In the genomic region with DNA sequence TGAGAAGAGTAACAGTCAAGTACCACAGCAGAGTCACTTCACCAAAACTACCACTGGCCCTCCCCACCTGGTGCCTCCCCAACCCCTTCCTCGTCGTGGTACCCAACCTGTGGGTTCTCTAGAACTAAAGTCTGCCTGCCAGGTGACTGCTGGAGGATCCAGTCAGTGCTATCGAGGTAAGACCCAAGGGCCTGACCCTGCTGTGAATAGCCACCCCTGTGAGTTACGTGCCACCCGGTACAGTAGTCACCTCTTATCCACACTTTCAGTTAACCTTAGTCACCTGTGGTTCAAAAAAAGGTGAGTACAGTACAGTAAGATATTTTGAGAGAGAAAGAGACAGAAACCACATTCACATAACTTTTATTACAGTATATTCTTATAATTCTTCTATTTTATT, we compare ENCODE assay signal across 24 cellular contexts. TPM values are rescaled to one million over a fixed set of nuclear protein-coding genes. Genes with fewer than 3 reads are reported as not detected.
DNase-seq lines count a peak whose midpoint lies in the region; ATAC-seq, FAIRE-seq and TF ChIP-seq lines count a peak whose summit lies in the region.
"Had no signal": no experiment of that assay in that cellular context is flagged by ENCODE, and none has a peak within 500 bp of the region (broad histone marks: within the 10 kb centered on the region; RNA-seq: fewer than 3 reads in every experiment).

No MANE protein-coding gene starts in this region.

- peaks cover 64% of the 10 kb centered on the region for H3K36me3 Mint-ChIP-seq in activated T-helper 1 cell treated with anti-CD3 and anti-CD28 coated beads, Interleukin-12 subunit alpha, Interleukin-12 subunit beta, Interleukin-2, Interleukin-4 antibody, amounts not matched to agents 30 ng/mL and 10 ng/mL and 1 ng/mL, durations not matched to agents 14 hours and 24 hours and 36 hours (ENCODE audit: low read depth)

- TF ChIP-seq CTCF in endothelial cell of umbilical vein (IDR thresholded peaks at IDR 0.05; ENCODE audit: extremely low read depth in 1 of 2, insufficient read depth in 1 of 2, low read depth in 1 of 2, low read length in 2 of 2): no peak

- H3K4me3 Mint-ChIP-seq in activated T-helper 1 cell treated with anti-CD3 and anti-CD28 coated beads, Interleukin-12 subunit alpha, Interleukin-12 subunit beta, Interleukin-2, Interleukin-4 antibody, amounts not matched to agents 30 ng/mL and 10 ng/mL and 1 ng/mL, durations not matched to agents 14 hours and 24 hours and 36 hours: no peak overlapping the region
- H3K4me3 Mint-ChIP-seq in stimulated activated naive CD8-positive, alpha-beta T cell treated with anti-CD3 and anti-CD28 coated beads, Interleukin-15, amount 100 ng/mL, for 72 hours: no peak overlapping the region
- H3K4me3 Mint-ChIP-seq: activated B cell treated with CpG ODN at 0.5 μM for 24 hours; H9; nephron; stimulated activated memory B cell treated with anti-CD40 and anti-IgM and Interleukin-4, amounts not matched to agents 10 μg/mL and 1 μg/mL and 100 μg/mL, for 72 hours had no signal

- no peaks in the 10 kb centered on the region for H3K9me3 Mint-ChIP-seq in activated T-helper 1 cell treated with anti-CD3 and anti-CD28 coated beads, Interleukin-12 subunit alpha, Interleukin-12 subunit beta, Interleukin-2, Interleukin-4 antibody, amounts not matched to agents 30 ng/mL and 10 ng/mL and 1 ng/mL, durations not matched to agents 14 hours and 24 hours and 36 hours
- H3K9me3 Mint-ChIP-seq in stimulated activated naive CD8-positive, alpha-beta T cell treated with anti-CD3 and anti-CD28 coated beads, Interleukin-15, amount 100 ng/mL, for 72 hours: no peaks in the 10 kb centered on the region
- H3K9me3 Mint-ChIP-seq: activated B cell treated with CpG ODN at 0.5 μM for 24 hours; H9; nephron; stimulated activated memory B cell treated with anti-CD40 and anti-IgM and Interleukin-4, amounts not matched to agents 10 μg/mL and 1 μg/mL and 100 μg/mL, for 72 hours had no signal

- POLR2A ChIA-PET in endothelial cell of umbilical vein (lab: Charles Lee): no interaction called here

- no peak for ATAC-seq in stimulated activated naive CD8-positive, alpha-beta T cell treated with anti-CD3 and anti-CD28 coated beads, Interleukin-15, amount 100 ng/mL, for 72 hours
- ATAC-seq: left ventricle myocardium superior; sciatic nerve; stimulated activated memory B cell treated with anti-CD40 and anti-IgM and Interleukin-4, amounts not matched to agents 10 μg/mL and 1 μg/mL and 100 μg/mL, for 72 hours had no signal

- H3K27me3 Mint-ChIP-seq in activated T-helper 1 cell treated with anti-CD3 and anti-CD28 coated beads, Interleukin-12 subunit alpha, Interleukin-12 subunit beta, Interleukin-2, Interleukin-4 antibody, amounts not matched to agents 30 ng/mL and 10 ng/mL and 1 ng/mL, durations not matched to agents 14 hours and 24 hours and 36 hours (ENCODE audit: insufficient read depth): no peaks in the 10 kb centered on the region
- no peaks in the 10 kb centered on the region for H3K27me3 Mint-ChIP-seq in stimulated activated naive CD8-positive, alpha-beta T cell treated with anti-CD3 and anti-CD28 coated beads, Interleukin-15, amount 100 ng/mL, for 72 hours
- H3K27me3 Mint-ChIP-seq: activated B cell treated with CpG ODN at 0.5 μM for 24 hours; stimulated activated memory B cell treated with anti-CD40 and anti-IgM and Interleukin-4, amounts not matched to agents 10 μg/mL and 1 μg/mL and 100 μg/mL, for 72 hours had no signal

- DNase-seq in stimulated activated CD4-positive, alpha-beta T cell treated with anti-CD3 and anti-CD28 coated beads, Interleukin-15, amount 100 ng/mL, for 24 hours: peak; percentile 19
- DNase-seq in stimulated activated CD4-positive, alpha-beta T cell treated with anti-CD3 and anti-CD28 coated beads, Interleukin-2, amount 100 ng/mL, for 24 hours: no peak
- DNase-seq in activated T-helper 1 cell treated with anti-CD3 and anti-CD28 coated beads, Interleukin-12 subunit alpha, Interleukin-12 subunit beta, Interleukin-2, Interleukin-4 antibody, amounts not matched to agents 30 ng/mL and 10 ng/mL and 1 ng/mL, durations not matched to agents 14 hours and 24 hours and 36 hours (ENCODE audit: low spot score): no peak
- DNase-seq in endothelial cell of umbilical vein (ENCODE audit: low read depth, low spot score) (no peak), CD1c-positive myeloid dendritic cell (ENCODE audit: extremely low spot score) (no peak), H54 (ENCODE audit: insufficient read length, low spot score) (no peak)
- DNase-seq in stimulated activated naive CD8-positive, alpha-beta T cell treated with anti-CD3 and anti-CD28 coated beads, Interleukin-15, amount 100 ng/mL, for 72 hours: no peak
- DNase-seq: activated B cell treated with CpG ODN at 0.5 μM for 24 hours, activated gamma-delta T cell treated with Interleukin-2 at 50 U/mL for 16 hours, foreskin melanocyte, GF-D8, H9, KBM-7, left ventricle myocardium superior, NCI-H1694, NCI-H2171 treated with DMSO at 0.1 percent for 48 hours, NCI-H524 treated with DMSO at 0.1 percent for 48 hours, posterior cingulate gyrus, RPMI8226, thyroid gland had no signal

- CTCF ChIA-PET in endothelial cell of umbilical vein (lab: Charles Lee): interaction anchor here (0.9 to 1.5 kb wide), 9 partner anchors 9 to 208 kb away, joined by 3 to 33 read pairs (median 6); a partner anchor contains a TSS

- TF ChIP-seq POLR2A in endothelial cell of umbilical vein (IDR thresholded peaks at IDR 0.05; ENCODE audit: low read depth, low read length) (no peak), H54 (IDR thresholded peaks at IDR 0.05; ENCODE audit: low read depth, low read length) (no peak)

- H3K27ac Mint-ChIP-seq in activated T-helper 1 cell treated with anti-CD3 and anti-CD28 coated beads, Interleukin-12 subunit alpha, Interleukin-12 subunit beta, Interleukin-2, Interleukin-4 antibody, amounts not matched to agents 30 ng/mL and 10 ng/mL and 1 ng/mL, durations not matched to agents 14 hours and 24 hours and 36 hours: peak overlapping the region; percentile 43
- H3K27ac Mint-ChIP-seq in stimulated activated naive CD8-positive, alpha-beta T cell treated with anti-CD3 and anti-CD28 coated beads, Interleukin-15, amount 100 ng/mL, for 72 hours: peak overlapping the region; percentile 78 to 94
- H3K27ac Mint-ChIP-seq: activated B cell treated with CpG ODN at 0.5 μM for 24 hours; H9; nephron; stimulated activated memory B cell treated with anti-CD40 and anti-IgM and Interleukin-4, amounts not matched to agents 10 μg/mL and 1 μg/mL and 100 μg/mL, for 72 hours had no signal

- no peak for FAIRE-seq in endothelial cell of umbilical vein (lab: Jason Lieb, UNC)
- no peak for FAIRE-seq in H54 (lab: Jason Lieb, UNC)

- H3K9me3 ChIP-seq in endothelial cell of umbilical vein (replicated peaks; ENCODE audit: control insufficient read depth, insufficient read depth, low read length): no peaks in the 10 kb centered on the region
- H3K9me3 ChIP-seq: thyroid gland had no signal

- H3K36me3 ChIP-seq in endothelial cell of umbilical vein (ENCODE audit: control insufficient read depth in 2 of 2, extremely low read depth in 1 of 2, insufficient read depth in 2 of 2, low read length in 2 of 2): peaks cover 3 to 8% of the 10 kb centered on the region in 2 experiments

- no peak overlapping the region for H3K4me3 ChIP-seq in endothelial cell of umbilical vein (replicated peaks in 1 of 3; ENCODE audit: insufficient read depth in 1 of 3, low read depth in 1 of 3, low read length in 3 of 3)
- H3K4me3 ChIP-seq: hepatocyte, thyroid gland had no signal

- no peaks in the 10 kb centered on the region for H4K20me1 ChIP-seq in endothelial cell of umbilical vein (replicated peaks; ENCODE audit: control insufficient read depth, extremely low read depth, insufficient read depth, low read length)

- H3K4me1 Mint-ChIP-seq in activated T-helper 1 cell treated with anti-CD3 and anti-CD28 coated beads, Interleukin-12 subunit alpha, Interleukin-12 subunit beta, Interleukin-2, Interleukin-4 antibody, amounts not matched to agents 30 ng/mL and 10 ng/mL and 1 ng/mL, durations not matched to agents 14 hours and 24 hours and 36 hours (ENCODE audit: low read depth): peaks cover 27% of the 10 kb centered on the region
- H3K4me1 Mint-ChIP-seq in stimulated activated naive CD8-positive, alpha-beta T cell treated with anti-CD3 and anti-CD28 coated beads, Interleukin-15, amount 100 ng/mL, for 72 hours: peaks cover 42% of the 10 kb centered on the region
- H3K4me1 Mint-ChIP-seq: activated B cell treated with CpG ODN at 0.5 μM for 24 hours; stimulated activated memory B cell treated with anti-CD40 and anti-IgM and Interleukin-4, amounts not matched to agents 10 μg/mL and 1 μg/mL and 100 μg/mL, for 72 hours had no signal

- dilution Hi-C loops in endothelial cell of umbilical vein (cut with MboI; ENCODE audit: extremely low pct_ligation_motif_present, low sequenced_read_pairs): no loop called here

- no TSS peak for BruUV-seq in endothelial cell of umbilical vein (replicated peaks; lab: Mats Ljungman, UMichigan)

- H3K9me1 ChIP-seq in endothelial cell of umbilical vein (replicated peaks; ENCODE audit: control insufficient read depth, extremely low read depth, insufficient read depth, low read length): no peaks in the 10 kb centered on the region

- H3K9ac ChIP-seq in endothelial cell of umbilical vein (replicated peaks; ENCODE audit: extremely low read depth, insufficient read depth, low read length): no peak overlapping the region

- no peak overlapping the region for H3K4me2 ChIP-seq in endothelial cell of umbilical vein (ENCODE audit: insufficient read depth, low read length)
- H3K4me2 ChIP-seq: hepatocyte had no signal

- peak overlapping the region; percentile 36 for H3K27ac ChIP-seq in endothelial cell of umbilical vein (ENCODE audit: insufficient read depth, low read depth, low read length)
- H3K27ac ChIP-seq: hepatocyte, thyroid gland had no signal

- H2AFZ ChIP-seq in endothelial cell of umbilical vein (ENCODE audit: low read depth, low read length): no peak overlapping the region
- H2AFZ ChIP-seq: hepatocyte had no signal

- H3K4me1 ChIP-seq in endothelial cell of umbilical vein (ENCODE audit: control insufficient read depth, extremely low read depth, insufficient read depth, low read length): peaks cover 13% of the 10 kb centered on the region
- H3K4me1 ChIP-seq: thyroid gland had no signal

- intact Hi-C loops in activated T-helper 1 cell treated with anti-CD3 and anti-CD28 coated beads, Interleukin-12 subunit alpha, Interleukin-12 subunit beta, Interleukin-2, Interleukin-4 antibody, amounts not matched to agents 30 ng/mL and 10 ng/mL and 1 ng/mL, durations not matched to agents 14 hours and 24 hours and 36 hours (cut with micrococcal nuclease): loop anchor here (1.0 to 5.0 kb wide), 3 partner anchors 16 to 586 kb away; a partner anchor contains a TSS
- intact Hi-C loops in endothelial cell of umbilical vein (cut with micrococcal nuclease): loop anchor here (1.0 kb wide), 3 partner anchors 9 to 45 kb away; a partner anchor contains a TSS

- H3K79me2 ChIP-seq in endothelial cell of umbilical vein (ENCODE audit: control insufficient read depth, insufficient read depth, low read length): no peaks in the 10 kb centered on the region
- H3K79me2 ChIP-seq: hepatocyte had no signal

- H3K27me3 ChIP-seq in endothelial cell of umbilical vein (ENCODE audit: control insufficient read depth in 2 of 2, insufficient read depth in 2 of 2, low read length in 2 of 2): no peaks in the 10 kb centered on the region
- H3K27me3 ChIP-seq: hepatocyte, thyroid gland had no signal

RNA-seq across cellular contexts. Expression of a gene that starts 16.5 kb away (rescaled TPM):
- 103 and 114 TPM in 2 replicates for total RNA-seq in activated T-helper 1 cell treated with anti-CD3 and anti-CD28 coated beads, Interleukin-12 subunit alpha, Interleukin-12 subunit beta, Interleukin-2, Interleukin-4 antibody, amounts not matched to agents 30 ng/mL and 10 ng/mL and 1 ng/mL, durations not matched to agents 14 hours and 24 hours and 36 hours
- total RNA-seq in endothelial cell of umbilical vein: 44.1 and 44.4 TPM in 2 replicates
- polyA plus RNA-seq in endothelial cell of umbilical vein: 7.0 and 8.8 TPM in 2 replicates
- polyA plus RNA-seq in endothelial cell of umbilical vein (2011; cell fraction: cytosol; rRNA removed): 14.2 and 14.5 TPM in 2 replicates
- 27.9 and 32.6 TPM in 2 replicates for polyA plus RNA-seq in endothelial cell of umbilical vein (2011; cell fraction: nucleus; rRNA removed)
- 19.0 and 27.3 TPM in 2 replicates for polyA plus RNA-seq in endothelial cell of umbilical vein (2012)
- 16.8 and 18.3 TPM in 2 replicates for polyA minus RNA-seq in endothelial cell of umbilical vein
- polyA minus RNA-seq in endothelial cell of umbilical vein (2011; cell fraction: cytosol; rRNA and poly(A)+ RNA removed): 27.1 TPM
- 21.9 and 31.3 TPM in 2 replicates for polyA minus RNA-seq in endothelial cell of umbilical vein (2011; cell fraction: nucleus; rRNA and poly(A)+ RNA removed)

RNA-seq across cellular contexts. Expression of a gene that starts 44.9 kb away (rescaled TPM):
- total RNA-seq in activated T-helper 1 cell treated with anti-CD3 and anti-CD28 coated beads, Interleukin-12 subunit alpha, Interleukin-12 subunit beta, Interleukin-2, Interleukin-4 antibody, amounts not matched to agents 30 ng/mL and 10 ng/mL and 1 ng/mL, durations not matched to agents 14 hours and 24 hours and 36 hours: 1.1 and 1.3 TPM in 2 replicates
- total RNA-seq in endothelial cell of umbilical vein: 2.9 and 3.3 TPM in 2 replicates
- 3.1 TPM in 2 replicates for polyA plus RNA-seq in endothelial cell of umbilical vein
- 2.2 and 3.6 TPM in 2 replicates for polyA plus RNA-seq in endothelial cell of umbilical vein (2011; cell fraction: cytosol; rRNA removed)
- 15.3 and 19.0 TPM in 2 replicates for polyA plus RNA-seq in endothelial cell of umbilical vein (2011; cell fraction: nucleus; rRNA removed)
- polyA plus RNA-seq in endothelial cell of umbilical vein (2012): 1.5 and 2.3 TPM in 2 replicates
- 2.4 and 3.1 TPM in 2 replicates for polyA minus RNA-seq in endothelial cell of umbilical vein
- 2.0 TPM for polyA minus RNA-seq in endothelial cell of umbilical vein (2011; cell fraction: cytosol; rRNA and poly(A)+ RNA removed)
- 1.5 and 2.4 TPM in 2 replicates for polyA minus RNA-seq in endothelial cell of umbilical vein (2011; cell fraction: nucleus; rRNA and poly(A)+ RNA removed)
